8 cellular contexts compared by ENCODE assay signal in the genomic region with DNA sequence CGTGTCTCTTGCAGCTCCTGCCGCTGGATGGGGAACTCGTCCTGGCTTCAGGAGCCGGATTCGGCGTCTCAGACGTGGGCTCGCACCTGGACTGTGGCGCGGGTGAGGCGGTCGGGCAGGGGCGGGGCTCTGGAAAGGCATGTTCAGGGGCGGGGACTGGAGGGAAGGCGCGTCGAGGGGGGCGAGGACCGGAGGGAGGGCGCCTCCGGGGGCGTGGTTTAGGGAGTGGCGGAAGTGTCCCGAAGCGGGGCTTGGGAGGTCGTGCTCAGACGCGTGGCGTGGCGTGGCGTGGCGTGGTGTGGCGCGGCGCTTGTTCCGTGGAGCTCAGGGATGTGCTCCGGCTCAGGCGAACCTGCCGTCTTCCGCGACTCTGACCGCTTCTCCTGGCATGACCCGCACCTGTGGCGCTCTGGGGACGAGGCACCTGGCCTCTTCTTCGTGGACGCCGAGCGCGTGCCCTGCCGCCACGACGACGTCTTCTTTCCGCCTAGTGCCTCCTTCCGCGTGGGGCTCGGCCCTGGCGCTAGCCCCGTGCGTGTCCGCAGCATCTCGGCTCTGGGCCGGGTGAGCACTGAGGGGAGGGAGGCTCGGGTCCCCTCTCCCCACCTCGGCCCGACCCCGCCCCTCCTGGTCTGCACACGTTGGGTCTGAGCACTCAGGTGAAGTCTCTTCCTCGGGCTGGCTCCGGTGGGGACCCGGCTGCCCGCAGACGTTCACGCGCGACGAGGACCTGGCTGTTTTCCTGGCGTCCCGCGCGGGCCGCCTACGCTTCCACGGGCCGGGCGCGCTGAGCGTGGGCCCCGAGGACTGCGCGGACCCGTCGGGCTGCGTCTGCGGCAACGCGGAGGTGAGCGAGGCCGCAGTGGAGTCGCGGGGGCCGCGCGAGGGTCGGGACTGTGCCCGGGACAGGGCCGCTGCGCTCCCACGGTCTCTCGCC. TPM values are rescaled to one million over a fixed set of nuclear protein-coding genes. Genes with fewer than 3 reads are reported as not detected.
DNase-seq lines count a peak whose midpoint lies in the region; ATAC-seq, FAIRE-seq and TF ChIP-seq lines count a peak whose summit lies in the region.

No MANE protein-coding gene starts in this region.

- no peaks in the 10 kb centered on the region for H3K4me1 Mint-ChIP-seq in activated naive CD8-positive, alpha-beta T cell treated with anti-CD3 and anti-CD28 coated beads for 36 hours

- H3K27ac ChIP-seq in Peyer's patch: peak overlapping the region; percentile 59 to 97 (median 92)

- no peaks in the 10 kb centered on the region for H3K9me3 Mint-ChIP-seq in activated naive CD8-positive, alpha-beta T cell treated with anti-CD3 and anti-CD28 coated beads for 36 hours

- TF ChIP-seq CTCF in Peyer's patch (IDR thresholded peaks at IDR 0.05): no peak

- peaks cover 0 to 17% (median 0%) of the 10 kb centered on the region in 3 donors for H3K36me3 ChIP-seq in Peyer's patch

- peaks cover 32% of the 10 kb centered on the region for H3K27me3 Mint-ChIP-seq in activated naive CD8-positive, alpha-beta T cell treated with anti-CD3 and anti-CD28 coated beads for 36 hours

- peaks cover 0 to 44% (median 30%) of the 10 kb centered on the region in 4 donors for H3K4me1 ChIP-seq in Peyer's patch

- H3K4me3 Mint-ChIP-seq in activated naive CD8-positive, alpha-beta T cell treated with anti-CD3 and anti-CD28 coated beads for 36 hours: peak overlapping the region; percentile 52

- peaks cover 0 to 23% of the 10 kb centered on the region in 2 donors for H3K27me3 ChIP-seq in Peyer's patch

- no peak for FAIRE-seq in GM12892 (lab: Jason Lieb, UNC)

- ATAC-seq in HG03342 (IDR thresholded peaks at IDR 0.05; ENCODE audit: unreplicated experiment) (peak; percentile 65), GM21737 (IDR thresholded peaks at IDR 0.05; ENCODE audit: unreplicated experiment) (no peak)

- TF ChIP-seq POLR2A in GM12892 (IDR thresholded peaks at IDR 0.05; ENCODE audit: low read depth, low read length) (no peak), Peyer's patch (IDR thresholded peaks at IDR 0.05) (peak; percentile 86 to 96)

- no peaks in the 10 kb centered on the region for H3K9me3 ChIP-seq in Peyer's patch

- H3K4me3 ChIP-seq in Peyer's patch: peak overlapping the region; percentile 44 to 69 (median 60)

- H3K27ac Mint-ChIP-seq in activated naive CD8-positive, alpha-beta T cell treated with anti-CD3 and anti-CD28 coated beads for 36 hours: no peak overlapping the region

- DNase-seq in GM12892 (ENCODE audit: insufficient read length): peak; percentile 89
- DNase-seq in Peyer's patch: peak; percentile 90 to 98 (median 96)
- DNase-seq in activated naive CD8-positive, alpha-beta T cell treated with anti-CD3 and anti-CD28 coated beads for 36 hours: peak; percentile 78
- DNase-seq in iPS-NIHi7 (ENCODE audit: extremely low spot score): peak; percentile 90
- DNase-seq in stimulated activated CD4-positive, alpha-beta T cell treated with anti-CD3 and anti-CD28 coated beads, Interleukin-1b, Interleukin-23, amount 100 ng/mL, for 4 hours (ENCODE audit: low read depth in 2 of 2): peak; percentile 70 to 71
- no peak for DNase-seq in SHP77 (lab: John Stamatoyannopoulos, UW)

- no peaks in the 10 kb centered on the region for H3K36me3 Mint-ChIP-seq in activated naive CD8-positive, alpha-beta T cell treated with anti-CD3 and anti-CD28 coated beads for 36 hours

RNA-seq across cellular contexts. Expression of a gene that starts 6.2 kb away (rescaled TPM):
- polyA plus RNA-seq in GM12892 (2012; ENCODE audit: missing spikeins): 0.15 TPM
- 1,000 to 10,000 TPM in 1 of 4 donors, 100 to 1,000 TPM in 2, 10 to 100 TPM in 1; 89.1 to 1,110 (median 806) TPM for total RNA-seq in Peyer's patch
- total RNA-seq in activated naive CD8-positive, alpha-beta T cell treated with anti-CD3 and anti-CD28 coated beads for 36 hours: 1 to 10 TPM in 1 of 2 experiments, under 1 TPM in 1; 0.72 to 2.0 TPM

Comparison
In these comparisons a context has a peak if more than half of its experiments do, and no peak if none do; other contexts are left out.
1. DNase-seq: peak in GM12892 (single experiment), Peyer's patch (3 of 3), activated naive CD8-positive, alpha-beta T cell treated with anti-CD3 and anti-CD28 coated beads for 36 hours (single experiment), iPS-NIHi7 (single experiment) and stimulated activated CD4-positive, alpha-beta T cell treated with anti-CD3 and anti-CD28 coated beads, Interleukin-1b, Interleukin-23, amount 100 ng/mL, for 4 hours (2 of 2); none in SHP77 (0 of 2).
2. RNA of a gene that starts 6.2 kb away (total RNA-seq): 89.1 to 1,110 TPM in Peyer's patch; 0.72 to 2.0 TPM in activated naive CD8-positive, alpha-beta T cell treated with anti-CD3 and anti-CD28 coated beads for 36 hours; every median in the first group is over 10 times any median in the second.